In genomic region chr1:205168291-205168690, GRCh38 we compare ENCODE assay signal across 30 cellular contexts.
"Had no signal": no experiment of that assay in that cellular context is flagged by ENCODE, and none has a peak within 500 bp of the region (broad histone marks: within the 10 kb centered on the region; RNA-seq: fewer than 3 reads in every experiment).

No MANE protein-coding gene starts in this region.

- H3K4me1 Mint-ChIP-seq: WTC11 had no signal

- ATAC-seq: activated CD8-positive, alpha-beta memory T cell treated with anti-CD3 and anti-CD28 coated beads, Interleukin-2, amount 10 ng/mL, durations not matched to agents 7 days and 5 days; activated CD8-positive, alpha-beta T cell treated with anti-CD3 and anti-CD28 coated beads, Interleukin-2, amount 10 ng/mL, durations not matched to agents 7 days and 5 days; sciatic nerve; T-helper 17 cell; upper lobe of right lung; WTC11 had no signal

- H3K27me3 ChIP-seq: esophagus muscularis mucosa, hepatocyte, neutrophil, ovary, suprapubic skin, tibial artery, upper lobe of right lung had no signal

- H3K36me3 ChIP-seq: ovary had no signal

- DNase-seq: activated CD4-positive, alpha-beta T cell treated with anti-CD3 and anti-CD28 coated beads for 1 hour; activated CD8-positive, alpha-beta memory T cell treated with anti-CD3 and anti-CD28 coated beads, Interleukin-2, amount 10 ng/mL, durations not matched to agents 7 days and 5 days; activated CD8-positive, alpha-beta T cell treated with anti-CD3 and anti-CD28 coated beads, Interleukin-2, amount 10 ng/mL, durations not matched to agents 7 days and 5 days; activated effector memory CD4-positive, alpha-beta T cell treated with anti-CD3 and anti-CD28 coated beads, Interleukin-2, amount 50 U/mL, for 16 hours; activated naive CD4-positive, alpha-beta T cell treated with anti-CD3 and anti-CD28 coated beads, Interleukin-2, amount 10 ng/mL, durations not matched to agents 7 days and 5 days; amygdala; dermis blood vessel endothelial cell; effector CD4-positive, alpha-beta T cell; islet precursor cell; left ventricle myocardium inferior; naive B cell; nephron progenitor cell; ovary; retina; stimulated activated CD4-positive, alpha-beta T cell treated with anti-CD3 and anti-CD28 coated beads, Interleukin-1b, Interleukin-23, amount 100 ng/mL, for 48 hours; stimulated activated CD4-positive, alpha-beta T cell treated with anti-CD3 and anti-CD28 coated beads, Interleukin-4, amount 100 ng/mL, for 4 hours; stimulated activated CD8-positive, alpha-beta memory T cell treated with anti-CD3 and anti-CD28 coated beads, Interleukin-4, amount 100 ng/mL, for 48 hours; stimulated activated naive CD4-positive, alpha-beta T cell; T-helper 17 cell; T1000; tibial artery; upper lobe of right lung had no signal

- H3K27me3 Mint-ChIP-seq: activated CD8-positive, alpha-beta memory T cell treated with anti-CD3 and anti-CD28 coated beads, Interleukin-2, amount 10 ng/mL, durations not matched to agents 7 days and 5 days; activated naive CD4-positive, alpha-beta T cell treated with anti-CD3 and anti-CD28 coated beads, Interleukin-2, amount 10 ng/mL, durations not matched to agents 7 days and 5 days; naive B cell; progenitor cell of endocrine pancreas; T-helper 17 cell had no signal

- H3K27ac ChIP-seq: esophagus muscularis mucosa, hepatocyte, left ventricle myocardium inferior, neutrophil, ovary, suprapubic skin, tibial artery, upper lobe of right lung had no signal

- H3K4me3 Mint-ChIP-seq: activated CD8-positive, alpha-beta memory T cell treated with anti-CD3 and anti-CD28 coated beads, Interleukin-2, amount 10 ng/mL, durations not matched to agents 7 days and 5 days; activated CD8-positive, alpha-beta T cell treated with anti-CD3 and anti-CD28 coated beads, Interleukin-2, amount 10 ng/mL, durations not matched to agents 7 days and 5 days; activated naive CD4-positive, alpha-beta T cell treated with anti-CD3 and anti-CD28 coated beads, Interleukin-2, amount 10 ng/mL, durations not matched to agents 7 days and 5 days; naive B cell; nephron progenitor cell; T-helper 17 cell; WTC11 had no signal

- H3K4me3 ChIP-seq: esophagus muscularis mucosa, hepatocyte, left ventricle myocardium inferior, ovary, smooth muscle cell, suprapubic skin, tibial artery, upper lobe of right lung had no signal

- H3K4me1 ChIP-seq: left ventricle myocardium inferior, suprapubic skin, tibial artery, upper lobe of right lung had no signal

- H3K9me3 ChIP-seq: esophagus muscularis mucosa, left ventricle myocardium inferior, neutrophil, ovary, suprapubic skin, tibial artery, upper lobe of right lung had no signal

- H3K9me3 Mint-ChIP-seq: activated naive CD4-positive, alpha-beta T cell treated with anti-CD3 and anti-CD28 coated beads, Interleukin-2, amount 10 ng/mL, durations not matched to agents 7 days and 5 days; naive B cell; nephron progenitor cell had no signal

- H3K27ac Mint-ChIP-seq: activated CD8-positive, alpha-beta memory T cell treated with anti-CD3 and anti-CD28 coated beads, Interleukin-2, amount 10 ng/mL, durations not matched to agents 7 days and 5 days; activated CD8-positive, alpha-beta T cell treated with anti-CD3 and anti-CD28 coated beads, Interleukin-2, amount 10 ng/mL, durations not matched to agents 7 days and 5 days; activated naive CD4-positive, alpha-beta T cell treated with anti-CD3 and anti-CD28 coated beads, Interleukin-2, amount 10 ng/mL, durations not matched to agents 7 days and 5 days; nephron progenitor cell; progenitor cell of endocrine pancreas; T-helper 17 cell; WTC11 had no signal
